8 cellular contexts compared by ENCODE assay signal in the genomic region with DNA sequence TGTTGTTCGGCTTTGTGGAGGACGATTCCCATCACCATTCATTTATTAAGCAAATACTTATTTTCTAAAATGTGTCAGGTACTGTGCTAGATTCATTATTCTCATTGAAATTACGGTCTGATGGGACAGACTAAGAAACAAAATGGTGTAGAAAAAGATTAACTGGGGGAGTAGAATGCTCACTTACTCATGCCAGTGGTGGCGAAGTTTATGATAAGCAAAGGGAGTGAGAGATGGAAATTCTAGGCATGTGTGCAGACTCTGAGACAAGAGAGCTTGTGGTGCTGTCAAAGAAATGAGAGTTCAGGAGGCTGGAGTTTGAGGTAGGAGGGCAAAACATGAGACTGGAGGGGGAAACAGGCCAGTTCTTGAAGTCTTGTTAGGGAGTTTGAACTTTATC. TPM values are rescaled to one million over a fixed set of nuclear protein-coding genes. Genes with fewer than 3 reads are reported as not detected.
DNase-seq lines count a peak whose midpoint lies in the region; ATAC-seq and TF ChIP-seq lines count a peak whose summit lies in the region.

No MANE protein-coding gene starts in this region.

- no peak for ATAC-seq in activated CD8-positive, alpha-beta T cell treated with anti-CD3 and anti-CD28 coated beads, Interleukin-2, amount 10 ng/mL, durations not matched to agents 7 days and 5 days
- ATAC-seq in HG02678 (IDR thresholded peaks at IDR 0.05; ENCODE audit: unreplicated experiment) = no peak

- no peaks in the 10 kb centered on the region for H3K9me3 Mint-ChIP-seq in T-helper 1 cell treated with Interleukin-12 subunit alpha and Interleukin-12 subunit beta and Interleukin-4 antibody, amounts not matched to agents 30 μg/mL and 1 μg/mL, for 36 hours
- no peaks in the 10 kb centered on the region for H3K9me3 Mint-ChIP-seq in activated CD8-positive, alpha-beta T cell treated with anti-CD3 and anti-CD28 coated beads, Interleukin-2, amount 10 ng/mL, durations not matched to agents 7 days and 5 days (ENCODE audit: insufficient read depth)
- H3K9me3 Mint-ChIP-seq in immature natural killer cell = no peaks in the 10 kb centered on the region

- 30 to 41% (median 40%) methylated on average over 4 of the region's 4 CpGs for WGBS in stomach, 5 donors

- peak overlapping the region; percentile 88 for H3K4me3 Mint-ChIP-seq in T-helper 1 cell treated with Interleukin-12 subunit alpha and Interleukin-12 subunit beta and Interleukin-4 antibody, amounts not matched to agents 30 μg/mL and 1 μg/mL, for 36 hours
- H3K4me3 Mint-ChIP-seq in activated CD8-positive, alpha-beta T cell treated with anti-CD3 and anti-CD28 coated beads, Interleukin-2, amount 10 ng/mL, durations not matched to agents 7 days and 5 days = peak overlapping the region; percentile 88
- peak overlapping the region; percentile 85 to 92 (median 86) for H3K4me3 Mint-ChIP-seq in immature natural killer cell

- intact Hi-C loops in stomach (cut with DNase I; ENCODE audit: low total_unique reads) = no loop called here

- no peaks in the 10 kb centered on the region for H3K9me3 ChIP-seq in stomach

- POLR2A ChIA-PET in activated CD8-positive, alpha-beta T cell treated with anti-CD3 and anti-CD28 coated beads, Interleukin-2, amount 10 ng/mL, durations not matched to agents 7 days and 5 days (lab: Charles Lee) = no interaction called here

- peaks cover 30% of the 10 kb centered on the region for H3K36me3 Mint-ChIP-seq in T-helper 1 cell treated with Interleukin-12 subunit alpha and Interleukin-12 subunit beta and Interleukin-4 antibody, amounts not matched to agents 30 μg/mL and 1 μg/mL, for 36 hours (ENCODE audit: low read depth)
- H3K36me3 Mint-ChIP-seq in activated CD8-positive, alpha-beta T cell treated with anti-CD3 and anti-CD28 coated beads, Interleukin-2, amount 10 ng/mL, durations not matched to agents 7 days and 5 days (ENCODE audit: low read depth) = peaks cover 32% of the 10 kb centered on the region
- peaks cover 10 to 31% (median 22%) of the 10 kb centered on the region in 3 donors for H3K36me3 Mint-ChIP-seq in immature natural killer cell

- no peak for TF ChIP-seq EP300 in stomach (IDR thresholded peaks at IDR 0.05)

- CTCF ChIA-PET in activated CD8-positive, alpha-beta T cell treated with anti-CD3 and anti-CD28 coated beads, Interleukin-2, amount 10 ng/mL, durations not matched to agents 7 days and 5 days (lab: Charles Lee) = interaction anchor here (2.1 kb wide), 1 partner anchor 126 kb away, joined by 7 read pairs; no protein-coding TSS in a partner anchor

- peak overlapping the region; percentile 85 to 94 (median 90) for H3K4me3 ChIP-seq in stomach

- peak overlapping the region; percentile 74 for H3K27ac Mint-ChIP-seq in T-helper 1 cell treated with Interleukin-12 subunit alpha and Interleukin-12 subunit beta and Interleukin-4 antibody, amounts not matched to agents 30 μg/mL and 1 μg/mL, for 36 hours
- H3K27ac Mint-ChIP-seq in activated CD8-positive, alpha-beta T cell treated with anti-CD3 and anti-CD28 coated beads, Interleukin-2, amount 10 ng/mL, durations not matched to agents 7 days and 5 days = peak overlapping the region; percentile 73
- H3K27ac Mint-ChIP-seq in immature natural killer cell = peak overlapping the region; percentile 44 to 93 (median 88)

- H3K27me3 Mint-ChIP-seq in T-helper 1 cell treated with Interleukin-12 subunit alpha and Interleukin-12 subunit beta and Interleukin-4 antibody, amounts not matched to agents 30 μg/mL and 1 μg/mL, for 36 hours (ENCODE audit: low read depth) = peaks cover 22% of the 10 kb centered on the region
- H3K27me3 Mint-ChIP-seq in activated CD8-positive, alpha-beta T cell treated with anti-CD3 and anti-CD28 coated beads, Interleukin-2, amount 10 ng/mL, durations not matched to agents 7 days and 5 days (ENCODE audit: low read depth) = peaks cover under 1% of the 10 kb centered on the region
- H3K27me3 Mint-ChIP-seq in immature natural killer cell (ENCODE audit: low read depth in 3 of 3) = peaks cover 0 to 7% (median 6%) of the 10 kb centered on the region in 3 donors

- peak overlapping the region in 3 of 5 donors; percentile 89 to 94 (median 89) for H3K27ac ChIP-seq in stomach

- TF ChIP-seq POLR2A in stomach (IDR thresholded peaks at IDR 0.05) = no peak

- H3K4me1 ChIP-seq in stomach = peaks cover 9 to 17% (median 12%) of the 10 kb centered on the region in 4 donors

- peaks cover 15% of the 10 kb centered on the region for H3K4me1 Mint-ChIP-seq in T-helper 1 cell treated with Interleukin-12 subunit alpha and Interleukin-12 subunit beta and Interleukin-4 antibody, amounts not matched to agents 30 μg/mL and 1 μg/mL, for 36 hours (ENCODE audit: low read depth)
- H3K4me1 Mint-ChIP-seq in activated CD8-positive, alpha-beta T cell treated with anti-CD3 and anti-CD28 coated beads, Interleukin-2, amount 10 ng/mL, durations not matched to agents 7 days and 5 days (ENCODE audit: low read depth) = peaks cover 27% of the 10 kb centered on the region
- H3K4me1 Mint-ChIP-seq in immature natural killer cell = peaks cover 15 to 16% of the 10 kb centered on the region in 2 donors

- TF ChIP-seq CTCF in stomach (IDR thresholded peaks at IDR 0.05) = no peak

- no peaks in the 10 kb centered on the region for H3K27me3 ChIP-seq in stomach

- peaks cover 12 to 39% (median 34%) of the 10 kb centered on the region in 4 donors for H3K36me3 ChIP-seq in stomach

- DNase-seq in T-helper 1 cell (no peak), immature natural killer cell (no peak), stomach (no peak), NCI-H1105 (lab: John Stamatoyannopoulos, UW) (no peak)
- DNase-seq in activated CD8-positive, alpha-beta T cell treated with anti-CD3 and anti-CD28 coated beads, Interleukin-2, amount 10 ng/mL, durations not matched to agents 7 days and 5 days = no peak
- no peak for DNase-seq in stimulated activated naive CD4-positive, alpha-beta T cell treated with Interleukin-2 at 50 U/mL for 16 hours (lab: John Stamatoyannopoulos, UW)

RNA-seq across cellular contexts. Expression of gene RPP21, which starts 0.9 kb away (rescaled TPM):
- 10 to 100 TPM; 37.3 to 37.9 TPM for total RNA-seq in activated CD8-positive, alpha-beta T cell treated with anti-CD3 and anti-CD28 coated beads, Interleukin-2, amount 10 ng/mL, durations not matched to agents 7 days and 5 days
- polyA plus RNA-seq in immature natural killer cell (10 to 100 TPM; 55.3 to 57.0 (median 55.4) TPM), stomach (100 to 1,000 TPM; 119 to 167 (median 145) TPM)
- 100 to 1,000 TPM in 2 of 5 donors, 10 to 100 TPM in 1, 1 to 10 TPM in 1, not detected in 1; 4.5 to 157 (median 60.3) TPM for total RNA-seq in stomach

RNA-seq across cellular contexts. Expression of gene TRIM39, which starts 19.1 kb away (rescaled TPM):
- total RNA-seq in activated CD8-positive, alpha-beta T cell treated with anti-CD3 and anti-CD28 coated beads, Interleukin-2, amount 10 ng/mL, durations not matched to agents 7 days and 5 days = 10 to 100 TPM; 16.7 to 16.9 TPM
- polyA plus RNA-seq in immature natural killer cell = 10 to 100 TPM in 2 of 3 donors, 1 to 10 TPM in 1; 3.3 to 16.1 (median 10.6) TPM
- 10 to 100 TPM in 3 of 5 donors, 1 to 10 TPM in 2; 8.6 to 28.1 (median 17.5) TPM for total RNA-seq in stomach
- polyA plus RNA-seq in stomach = 10 to 100 TPM in 1 of 3 donors, 1 to 10 TPM in 2; 6.5 to 11.2 (median 8.4) TPM
